Comparison of ENCODE assay signal across 8 cellular contexts in the genomic region with DNA sequence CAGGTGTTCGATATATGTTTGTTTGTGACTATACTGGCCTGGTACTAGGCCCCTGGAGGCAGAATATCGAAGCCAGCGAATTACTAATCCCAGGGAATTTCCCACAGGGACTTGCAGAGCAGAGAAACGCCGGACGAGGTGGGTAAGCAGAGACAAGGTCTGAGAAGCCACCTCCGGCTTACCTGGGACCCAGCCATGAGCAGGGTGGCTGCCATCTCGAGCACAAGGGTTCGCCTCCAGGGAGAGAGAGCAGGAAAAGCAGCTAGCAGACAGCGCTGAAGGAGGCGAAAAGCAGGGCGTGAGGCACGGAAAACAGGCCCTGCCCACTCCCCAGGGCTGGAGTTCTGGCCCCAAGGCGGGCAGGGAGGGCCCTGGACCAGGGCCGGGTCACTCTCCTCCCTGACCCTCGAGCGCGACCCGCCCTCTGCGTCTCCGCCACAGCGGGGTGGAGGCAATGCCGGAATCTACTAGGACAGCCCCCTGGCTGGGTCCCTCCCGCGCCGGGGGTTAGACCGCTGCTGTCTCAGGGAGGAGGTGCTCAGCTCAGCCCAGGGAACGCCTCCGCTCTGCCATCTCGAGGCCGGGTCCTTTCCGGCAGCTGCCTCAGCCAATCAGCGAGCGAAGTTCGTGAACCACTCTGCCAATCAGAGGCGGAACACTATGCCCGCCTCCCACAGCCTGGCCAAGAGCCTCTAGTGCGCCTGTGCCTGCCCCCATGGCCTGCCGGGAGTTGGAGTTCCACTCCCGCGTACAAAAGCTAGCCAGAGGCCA. TPM values are rescaled to one million over a fixed set of nuclear protein-coding genes. Genes with fewer than 3 reads are reported as not detected.
DNase-seq lines count a peak whose midpoint lies in the region; ATAC-seq, FAIRE-seq and TF ChIP-seq lines count a peak whose summit lies in the region.

No MANE protein-coding gene starts in this region.

- H2AFZ ChIP-seq in H1 (ENCODE audit: low read length) = peak overlapping the region; percentile 88
- H2AFZ ChIP-seq in mesenchymal stem cell (ENCODE audit: low read depth, low read length) = peak overlapping the region; percentile 86

- no peaks in the 10 kb centered on the region for H3K4me1 Mint-ChIP-seq in Caco-2 (ENCODE audit: low read depth, unreplicated experiment)
- peaks cover 30% of the 10 kb centered on the region for H3K4me1 Mint-ChIP-seq in activated CD8-positive, alpha-beta memory T cell treated with anti-CD3 and anti-CD28 coated beads, Interleukin-2, amount 10 ng/mL, durations not matched to agents 7 days and 5 days

- H3K36me3 Mint-ChIP-seq in Caco-2 (ENCODE audit: insufficient read depth, unreplicated experiment) = peaks cover 32% of the 10 kb centered on the region
- peaks cover 41% of the 10 kb centered on the region for H3K36me3 Mint-ChIP-seq in activated CD8-positive, alpha-beta memory T cell treated with anti-CD3 and anti-CD28 coated beads, Interleukin-2, amount 10 ng/mL, durations not matched to agents 7 days and 5 days

- ATAC-seq in GM21381 (IDR thresholded peaks at IDR 0.05; ENCODE audit: unreplicated experiment) = peak; percentile 91
- ATAC-seq in activated CD8-positive, alpha-beta memory T cell treated with anti-CD3 and anti-CD28 coated beads, Interleukin-2, amount 10 ng/mL, durations not matched to agents 7 days and 5 days = peak; percentile 93

- peaks cover 16% of the 10 kb centered on the region for H3K9me3 ChIP-seq in Caco-2
- peaks cover 5 to 19% of the 10 kb centered on the region in 2 experiments for H3K9me3 ChIP-seq in H1 (ENCODE audit: insufficient read depth in 2 of 2, low read depth in 1 of 2, low read length in 1 of 2)
- peaks cover 27% of the 10 kb centered on the region for H3K9me3 ChIP-seq in mesenchymal stem cell (ENCODE audit: control insufficient read depth, low read length)

- H2BK15ac ChIP-seq in H1 (ENCODE audit: low read length) = no peak overlapping the region
- H2BK15ac ChIP-seq in mesenchymal stem cell (ENCODE audit: low read depth, poor library complexity, severe bottlenecking) = no peak overlapping the region

- TF ChIP-seq CTCF in Caco-2 (IDR thresholded peaks at IDR 0.05; ENCODE audit: insufficient read depth in 1 of 2, low read depth in 1 of 2, low read length in 1 of 2, severe bottlenecking in 1 of 2, unreplicated experiment in 1 of 2) (no peak), H1 (IDR thresholded peaks at IDR 0.05; ENCODE audit: control extremely low read depth in 1 of 3, insufficient read depth in 1 of 3, low read depth in 1 of 3, low read length in 3 of 3) (no peak)

- peaks cover 7 to 9% of the 10 kb centered on the region in 2 experiments for H4K20me1 ChIP-seq in H1 (replicated peaks in 1 of 2; ENCODE audit: control insufficient read depth in 1 of 2, insufficient read depth in 2 of 2, low read length in 2 of 2)

- no peak overlapping the region for H3K18ac ChIP-seq in H1 (ENCODE audit: extremely low read depth, low read length)
- H3K18ac ChIP-seq in mesenchymal stem cell (ENCODE audit: low read depth in 1 of 2, low read length in 2 of 2) = peak overlapping the region; percentile 94 to 99

- H2BK20ac ChIP-seq in H1 (ENCODE audit: low read length) = no peak overlapping the region

- H3K9ac ChIP-seq in H1 (replicated peaks in 1 of 4; ENCODE audit: extremely low read depth in 1 of 4, low read depth in 3 of 4, low read length in 3 of 4) = peak overlapping the region in 3 of 4 experiments; percentile 36 to 43 (median 42); a peak in 4 of 7 replicates
- H3K9ac ChIP-seq in mesenchymal stem cell (ENCODE audit: low read length) = peak overlapping the region; percentile 99

- H3K79me2 ChIP-seq in H1 (ENCODE audit: control insufficient read depth in 1 of 2, insufficient read depth in 2 of 2, low read length in 2 of 2) = no peaks in the 10 kb centered on the region

- CTCF ChIA-PET in Caco-2 (lab: Charles Lee) = interaction anchor here (0.6 to 1.8 kb wide), 7 partner anchors 9 to 209 kb away, joined by 3 to 15 read pairs (median 4); a partner anchor contains a TSS
- CTCF ChIA-PET in activated CD8-positive, alpha-beta memory T cell treated with anti-CD3 and anti-CD28 coated beads, Interleukin-2, amount 10 ng/mL, durations not matched to agents 7 days and 5 days (lab: Charles Lee) = interaction anchor here (0.8 to 2.4 kb wide), 7 partner anchors 17 to 782 kb away, joined by 3 to 16 read pairs (median 4); a partner anchor contains a TSS
- CTCF ChIA-PET in H1 (lab: Charles Lee; ENCODE audit: partially characterized antibody) = interaction anchor here (0.8 to 1.8 kb wide), 5 partner anchors 27 to 182 kb away, joined by 3 to 9 read pairs (median 4); no protein-coding TSS in a partner anchor

- POLR2A ChIA-PET in Caco-2 (lab: Charles Lee) (interaction anchor here (0.6 to 2.4 kb wide), 3 partner anchors 15 to 274 kb away, joined by 3 to 45 read pairs (median 4); a partner anchor contains a TSS), H1 (lab: Charles Lee; ENCODE audit: partially characterized antibody) (interaction anchor here (1.4 to 3.5 kb wide), 3 partner anchors 10 to 23 kb away, joined by 4 to 23 read pairs (median 17); a partner anchor contains a TSS)

- H3K27ac ChIP-seq in H1 (ENCODE audit: low read depth, low read length) (no peak overlapping the region), mesenchymal stem cell (ENCODE audit: low read length, poor library complexity, severe bottlenecking) (peak overlapping the region; percentile 100)

- no peaks in the 10 kb centered on the region for H3K27me3 Mint-ChIP-seq in Caco-2 (ENCODE audit: insufficient read depth, unreplicated experiment)
- H3K27me3 Mint-ChIP-seq in activated CD8-positive, alpha-beta memory T cell treated with anti-CD3 and anti-CD28 coated beads, Interleukin-2, amount 10 ng/mL, durations not matched to agents 7 days and 5 days = no peaks in the 10 kb centered on the region

- H3K79me1 ChIP-seq in H1 (ENCODE audit: low read depth, low read length) (no peaks in the 10 kb centered on the region), mesenchymal stem cell (replicated peaks; ENCODE audit: low read length, poor library complexity, severe bottlenecking) (peaks cover 16% of the 10 kb centered on the region)

- H3K4me1 ChIP-seq in Caco-2 (peaks cover 22% of the 10 kb centered on the region), H1 (replicated peaks in 1 of 4; ENCODE audit: control insufficient read depth in 3 of 4, insufficient read depth in 4 of 4, low read length in 3 of 4) (peaks cover 2 to 11% (median 4%) of the 10 kb centered on the region in 4 experiments; a peak in 6 of 7 replicates), mesenchymal stem cell (ENCODE audit: control insufficient read depth, insufficient read depth, low read depth, low read length) (peaks cover 20% of the 10 kb centered on the region)

- no peak overlapping the region for H3K56ac ChIP-seq in H1 (replicated peaks; ENCODE audit: insufficient read length, low read depth, low read length)

- no peak overlapping the region for H3K4ac ChIP-seq in H1 (replicated peaks; ENCODE audit: insufficient read length, low read depth, low read length)
- H3K4ac ChIP-seq in mesenchymal stem cell (ENCODE audit: low read depth in 1 of 2, low read length in 2 of 2) = peak overlapping the region; percentile 90 to 99

- H3K4me2 ChIP-seq in H1 (ENCODE audit: insufficient read depth in 1 of 2, low read depth in 2 of 2, low read length in 2 of 2) = peak overlapping the region; percentile 76 to 96
- peak overlapping the region; percentile 97 for H3K4me2 ChIP-seq in mesenchymal stem cell (ENCODE audit: low read length, poor library complexity, severe bottlenecking)

- H2AK5ac ChIP-seq in H1 (ENCODE audit: low read depth, low read length) = no peak overlapping the region
- peak overlapping the region; percentile 93 for H2AK5ac ChIP-seq in mesenchymal stem cell (ENCODE audit: low read length, severe bottlenecking)

- H2BK12ac ChIP-seq in H1 (ENCODE audit: low read depth, low read length) (no peak overlapping the region), mesenchymal stem cell (ENCODE audit: low read length in 2 of 2) (peak overlapping the region; percentile 49 to 91)

- H3K4me3 Mint-ChIP-seq in Caco-2 (ENCODE audit: unreplicated experiment) = peak overlapping the region; percentile 80
- peak overlapping the region; percentile 91 for H3K4me3 Mint-ChIP-seq in activated CD8-positive, alpha-beta memory T cell treated with anti-CD3 and anti-CD28 coated beads, Interleukin-2, amount 10 ng/mL, durations not matched to agents 7 days and 5 days

- peaks cover 10% of the 10 kb centered on the region for H3K23me2 ChIP-seq in H1 (ENCODE audit: low read depth, low read length)

- BruUV-seq in Caco-2 (replicated peaks; lab: Mats Ljungman, UMichigan) = no TSS peak

- TF ChIP-seq POLR2A in H1 (IDR thresholded peaks at IDR 0.05; ENCODE audit: control extremely low read depth in 1 of 2, low read depth in 2 of 2, low read length in 2 of 2) = no peak

- H4K91ac ChIP-seq in H1 (replicated peaks; ENCODE audit: insufficient read length, low read length) (peak overlapping the region; percentile 23), mesenchymal stem cell (ENCODE audit: low read length) (peak overlapping the region; percentile 77)

- H3K27me3 ChIP-seq in Caco-2 (replicated peaks; ENCODE audit: control insufficient read depth, insufficient read depth, low read length) (no peaks in the 10 kb centered on the region), H1 (replicated peaks in 1 of 4; ENCODE audit: control insufficient read depth in 3 of 4, extremely low read depth in 1 of 4, insufficient read depth in 3 of 4, low read length in 3 of 4) (peaks cover 44 to 80% (median 67%) of the 10 kb centered on the region in 4 experiments), mesenchymal stem cell (ENCODE audit: control insufficient read depth in 1 of 2, insufficient read depth in 1 of 2, low read length in 2 of 2) (no peaks in the 10 kb centered on the region)

- H3K27ac Mint-ChIP-seq in Caco-2 (ENCODE audit: unreplicated experiment) = peak overlapping the region; percentile 85
- peak overlapping the region; percentile 98 for H3K27ac Mint-ChIP-seq in activated CD8-positive, alpha-beta memory T cell treated with anti-CD3 and anti-CD28 coated beads, Interleukin-2, amount 10 ng/mL, durations not matched to agents 7 days and 5 days

- no peak for TF ChIP-seq EP300 in H1 (IDR thresholded peaks at IDR 0.05; ENCODE audit: borderline replicate concordance in 1 of 2, low read depth in 2 of 2, low read length in 2 of 2)

- H3K4me3 ChIP-seq in Caco-2 (ENCODE audit: low read depth, low read length) = peak overlapping the region; percentile 73
- H3K4me3 ChIP-seq in H1 (ENCODE audit: extremely low read depth in 1 of 4, insufficient read depth in 2 of 4, low read depth in 3 of 4, low read length in 4 of 4) = peak overlapping the region; percentile 74 to 95 (median 83)
- peak overlapping the region; percentile 86 to 92 for H3K4me3 ChIP-seq in mesenchymal stem cell (ENCODE audit: insufficient read depth in 1 of 2, low read depth in 1 of 2, low read length in 2 of 2)

- H4K8ac ChIP-seq in H1 (ENCODE audit: extremely low read depth, insufficient read depth, low read length) = peak overlapping the region; percentile 74; the same call in 1 of the 2 replicates
- peak overlapping the region; percentile 45 for H4K8ac ChIP-seq in mesenchymal stem cell (ENCODE audit: low read length)

- H2BK5ac ChIP-seq in H1 (ENCODE audit: low read depth, low read length) (no peak overlapping the region; the same call in none of the 2 replicates), mesenchymal stem cell (ENCODE audit: low read depth, low read length, poor library complexity, severe bottlenecking) (peak overlapping the region; percentile 77)

- intact Hi-C loops in Caco-2 (cut with micrococcal nuclease; ENCODE audit: unreplicated experiment) = loop anchor here (1.0 kb wide), 2 partner anchors 24 to 36 kb away; a partner anchor contains a TSS

- no peak for TF ChIP-seq RAD21 in H1 (IDR thresholded peaks at IDR 0.05 in 1 of 2, conservative IDR thresholded peaks at IDR 0.05 in 1 of 2; ENCODE audit: low read depth in 2 of 2, low read length in 2 of 2)

- 8% methylated on average over 41 of the region's 41 CpGs; no CpG with 5 or more reads in 1 of the 2 experiments for WGBS in H1 (ENCODE audit: extremely low coverage in 1 of 2, insufficient coverage in 1 of 2, insufficient read length in 1 of 2, insufficient replicate concordance in 2 of 2, low coverage in 1 of 2, low lambda C conversion rate in 2 of 2, missing lambda C conversion rate in 1 of 2), 2 experiments
- 7% methylated on average over 41 of the region's 41 CpGs for WGBS in mesenchymal stem cell

- H3K14ac ChIP-seq in H1 (ENCODE audit: insufficient read length) (no peak overlapping the region), mesenchymal stem cell (ENCODE audit: low read length in 2 of 2) (peak overlapping the region in 1 of 2 experiments; percentile 94)

- H3K36me3 ChIP-seq in Caco-2 (ENCODE audit: control insufficient read depth, insufficient read depth, low read length) (no peaks in the 10 kb centered on the region; the same call in none of the 2 replicates), H1 (ENCODE audit: control insufficient read depth in 2 of 4, insufficient read depth in 4 of 4, low read length in 3 of 4) (peaks cover 0 to under 1% (median under 1%) of the 10 kb centered on the region in 4 experiments; a peak in 2 of 8 replicates), mesenchymal stem cell (ENCODE audit: control insufficient read depth in 1 of 2, insufficient read depth in 2 of 2, low read depth in 1 of 2, low read length in 2 of 2) (peaks cover 24 to 53% of the 10 kb centered on the region in 2 experiments)

- DNase-seq in Caco-2 (peak; percentile 98), HTR-8/SVneo (ENCODE audit: insufficient read length, low spot score) (peak; percentile 98), NOMO-1 treated with DMSO at 0.1 percent for 48 hours (lab: John Stamatoyannopoulos, UW; ENCODE audit: unreplicated experiment) (peak; percentile 99), H1 (ENCODE audit: low read depth in 1 of 2, low spot score in 2 of 2) (peak; percentile 94 to 96), mesenchymal stem cell (peak; percentile 99)
- peak; percentile 99 for DNase-seq in activated CD8-positive, alpha-beta memory T cell treated with anti-CD3 and anti-CD28 coated beads, Interleukin-2, amount 10 ng/mL, durations not matched to agents 7 days and 5 days
- peak; percentile 97 for DNase-seq in stimulated activated CD8-positive, alpha-beta memory T cell treated with anti-CD3 and anti-CD28 coated beads, Interleukin-12 subunit alpha, Interleukin-12 subunit beta, amount 100 ng/mL, for 24 hours (ENCODE audit: extremely low read depth)

- no peaks in the 10 kb centered on the region for H3K9me3 Mint-ChIP-seq in Caco-2 (ENCODE audit: unreplicated experiment)
- H3K9me3 Mint-ChIP-seq in activated CD8-positive, alpha-beta memory T cell treated with anti-CD3 and anti-CD28 coated beads, Interleukin-2, amount 10 ng/mL, durations not matched to agents 7 days and 5 days (ENCODE audit: low read depth) = peaks cover 9% of the 10 kb centered on the region

- H2BK120ac ChIP-seq in H1 (replicated peaks; ENCODE audit: low read depth, low read length) (no peak overlapping the region), mesenchymal stem cell (ENCODE audit: low read depth, low read length) (peak overlapping the region; percentile 64)

- H3K23ac ChIP-seq in H1 (ENCODE audit: insufficient read length) = no peak overlapping the region
- H3K23ac ChIP-seq in mesenchymal stem cell (ENCODE audit: low read length in 2 of 2) = peak overlapping the region in 1 of 2 experiments; percentile 46

- H4K5ac ChIP-seq in H1 (ENCODE audit: insufficient read length, low read depth, low read length) = no peak overlapping the region

- FAIRE-seq in HTR-8/SVneo (lab: Jason Lieb, UNC) (peak; percentile 72), H1 (lab: Jason Lieb, UNC) (no peak)

RNA-seq across cellular contexts. Expression of a gene that starts 1.7 kb away (rescaled TPM):
- total RNA-seq in Caco-2 (2022) = 6.0 and 6.1 TPM in 2 replicates
- 1 to 10 TPM; 5.3 to 6.6 TPM for total RNA-seq in activated CD8-positive, alpha-beta memory T cell treated with anti-CD3 and anti-CD28 coated beads, Interleukin-2, amount 10 ng/mL, durations not matched to agents 7 days and 5 days
- 1.6 and 1.8 TPM in 2 replicates for total RNA-seq in H1 (2021; fragmentation: NEBNext Ultra II Directional; extraction: Animal tissue kit (Norgen Biotek cat#: 25700))
- 0.31 and 0.65 TPM in 2 replicates for polyA plus RNA-seq in H1 (2011; rRNA removed)
- polyA plus RNA-seq in H1 (2011; cell fraction: cytosol; rRNA removed) = 0.58 TPM
- 0.41 TPM for polyA plus RNA-seq in H1 (2011; cell fraction: nucleus; rRNA removed)
- 0.86 to 1.2 TPM (median 0.91 TPM) in 4 replicates for polyA plus RNA-seq in H1 (2012, experiment 1 of 2)
- polyA plus RNA-seq in H1 (2012, experiment 2 of 2) = 0.07 TPM
- polyA plus RNA-seq in H1 (2013, experiment 1 of 2) = 0.81 TPM
- polyA plus RNA-seq in H1 (2013, experiment 2 of 2) = 0.75 TPM
- 1.5 and 2.6 TPM in 2 replicates for polyA minus RNA-seq in H1 (2011; rRNA and poly(A)+ RNA removed)
- 0.73 TPM for polyA minus RNA-seq in H1 (2011; cell fraction: cytosol; rRNA and poly(A)+ RNA removed)
- 1.4 TPM for polyA minus RNA-seq in H1 (2011; cell fraction: nucleus; rRNA and poly(A)+ RNA removed)
- polyA plus RNA-seq in mesenchymal stem cell (2013, experiment 1 of 2) = 10.9 TPM
- polyA plus RNA-seq in mesenchymal stem cell (2013, experiment 2 of 2) = 10.8 TPM

RNA-seq across cellular contexts. Expression of a gene that starts 23.9 kb away (rescaled TPM):
- 169 and 183 TPM in 2 replicates for total RNA-seq in Caco-2 (2022)
- 100 to 1,000 TPM; 220 to 222 TPM for total RNA-seq in activated CD8-positive, alpha-beta memory T cell treated with anti-CD3 and anti-CD28 coated beads, Interleukin-2, amount 10 ng/mL, durations not matched to agents 7 days and 5 days
- 203 and 214 TPM in 2 replicates for total RNA-seq in H1 (2021; fragmentation: NEBNext Ultra II Directional; extraction: Animal tissue kit (Norgen Biotek cat#: 25700))
- polyA plus RNA-seq in H1 (2011; rRNA removed) = 76.8 and 110 TPM in 2 replicates
- polyA plus RNA-seq in H1 (2011; cell fraction: cytosol; rRNA removed) = 157 TPM
- polyA plus RNA-seq in H1 (2011; cell fraction: nucleus; rRNA removed) = 30.5 TPM
- polyA plus RNA-seq in H1 (2012, experiment 1 of 2) = 159 to 195 TPM (median 176 TPM) in 4 replicates
- 19.5 TPM for polyA plus RNA-seq in H1 (2012, experiment 2 of 2)
- 105 TPM for polyA plus RNA-seq in H1 (2013, experiment 1 of 2)
- 107 TPM for polyA plus RNA-seq in H1 (2013, experiment 2 of 2)
- polyA minus RNA-seq in H1 (2011; rRNA and poly(A)+ RNA removed) = 106 and 111 TPM in 2 replicates
- polyA minus RNA-seq in H1 (2011; cell fraction: cytosol; rRNA and poly(A)+ RNA removed) = 67.5 TPM
- 50.2 TPM for polyA minus RNA-seq in H1 (2011; cell fraction: nucleus; rRNA and poly(A)+ RNA removed)
- 85.8 TPM for polyA plus RNA-seq in mesenchymal stem cell (2013, experiment 1 of 2)
- 90.1 TPM for polyA plus RNA-seq in mesenchymal stem cell (2013, experiment 2 of 2)

RNA-seq across cellular contexts. Expression of a gene that starts 56.6 kb away (rescaled TPM):
- total RNA-seq in Caco-2 (2022) = 14.6 and 15.8 TPM in 2 replicates
- 1 to 10 TPM in 1 of 2 experiments, under 1 TPM in 1; 0.26 to 1.3 TPM for total RNA-seq in activated CD8-positive, alpha-beta memory T cell treated with anti-CD3 and anti-CD28 coated beads, Interleukin-2, amount 10 ng/mL, durations not matched to agents 7 days and 5 days
- 0.21 TPM in 1 of 2 replicates, not detected in the other for total RNA-seq in H1 (2021; fragmentation: NEBNext Ultra II Directional; extraction: Animal tissue kit (Norgen Biotek cat#: 25700))
- polyA plus RNA-seq in H1 (2011; rRNA removed) = 0.08 and 0.13 TPM in 2 replicates
- 0.17 TPM for polyA plus RNA-seq in H1 (2011; cell fraction: cytosol; rRNA removed)
- 0.09 TPM for polyA plus RNA-seq in H1 (2011; cell fraction: nucleus; rRNA removed)
- polyA plus RNA-seq in H1 (2012, experiment 1 of 2) = 0.11 to 0.28 TPM (median 0.19 TPM) in 3 of 4 replicates, not detected in the other
- 0.10 TPM for polyA plus RNA-seq in H1 (2012, experiment 2 of 2)
- 0.22 TPM for polyA plus RNA-seq in H1 (2013, experiment 1 of 2)
- polyA plus RNA-seq in H1 (2013, experiment 2 of 2) = 0.15 TPM
- polyA minus RNA-seq in H1 (2011; rRNA and poly(A)+ RNA removed) = 0.38 TPM in 1 of 2 replicates, not detected in the other
- not detected for polyA minus RNA-seq in H1 (2011; cell fraction: cytosol; rRNA and poly(A)+ RNA removed)
- polyA minus RNA-seq in H1 (2011; cell fraction: nucleus; rRNA and poly(A)+ RNA removed) = 0.40 TPM
- 27.4 TPM for polyA plus RNA-seq in mesenchymal stem cell (2013, experiment 1 of 2)
- polyA plus RNA-seq in mesenchymal stem cell (2013, experiment 2 of 2) = 25.9 TPM
